In genomic region chr1:110443393-110443918, GRCh38 we compare ENCODE assay signal across 17 cellular contexts. TPM values are rescaled to one million over a fixed set of nuclear protein-coding genes. Genes with fewer than 3 reads are reported as not detected.
DNase-seq lines count a peak whose midpoint lies in the region; ATAC-seq and TF ChIP-seq lines count a peak whose summit lies in the region.
"Had no signal": no experiment of that assay in that cellular context is flagged by ENCODE, and none has a peak within 500 bp of the region (broad histone marks: within the 10 kb centered on the region; RNA-seq: fewer than 3 reads in every experiment).

No MANE protein-coding gene starts in this region.

- H2BK120ac ChIP-seq in mesendoderm (ENCODE audit: low read depth, low read length): no peak overlapping the region

- H3K9ac ChIP-seq in mesendoderm (ENCODE audit: low read length): no peak overlapping the region
- H3K9ac ChIP-seq: BLaER1 treated with 17β-estradiol and CSF1 and Interleukin-3, amounts not matched to agents 10 nM and 100 nM had no signal

- H4K8ac ChIP-seq in mesendoderm (ENCODE audit: low read depth, low read length): no peak overlapping the region

- no CpG with 5 or more reads among the region's 10 CpGs for WGBS in mesendoderm (ENCODE audit: extremely low coverage, insufficient coverage, low lambda C conversion rate)

- H3K27ac ChIP-seq in mesendoderm (ENCODE audit: low read depth, low read length): no peak overlapping the region
- H3K27ac ChIP-seq: 22Rv1; BLaER1 treated with 17β-estradiol and CSF1 and Interleukin-3, amounts not matched to agents 10 nM and 100 nM had no signal

- H3K79me2 ChIP-seq in mesendoderm (ENCODE audit: control insufficient read depth, insufficient read depth, low read length): no peaks in the 10 kb centered on the region

- H2BK5ac ChIP-seq in mesendoderm (ENCODE audit: low read length): no peak overlapping the region

- H3K36me3 ChIP-seq in mesendoderm (ENCODE audit: control insufficient read depth, insufficient read depth, low read length): no peaks in the 10 kb centered on the region
- H3K36me3 ChIP-seq: BLaER1 treated with 17β-estradiol and CSF1 and Interleukin-3, amounts not matched to agents 10 nM and 100 nM had no signal

- no peak overlapping the region for H3K56ac ChIP-seq in mesendoderm (ENCODE audit: low read length)

- H3K27ac Mint-ChIP-seq in activated naive CD8-positive, alpha-beta T cell treated with anti-CD3 and anti-CD28 coated beads, Interleukin-2, amount 50 U/mL, for 24 hours: peak overlapping the region; percentile 50
- no peak overlapping the region for H3K27ac Mint-ChIP-seq in activated naive CD8-positive, alpha-beta T cell treated with anti-CD3 and anti-CD28 coated beads for 36 hours

- no peak overlapping the region for H3K4me3 Mint-ChIP-seq in activated naive CD8-positive, alpha-beta T cell treated with anti-CD3 and anti-CD28 coated beads, Interleukin-2, amount 50 U/mL, for 24 hours
- no peak overlapping the region for H3K4me3 Mint-ChIP-seq in activated naive CD8-positive, alpha-beta T cell treated with anti-CD3 and anti-CD28 coated beads for 36 hours
- H3K4me3 Mint-ChIP-seq: CD4-positive, CD25-positive, alpha-beta regulatory T cell had no signal

- H3K36me3 Mint-ChIP-seq in activated naive CD8-positive, alpha-beta T cell treated with anti-CD3 and anti-CD28 coated beads, Interleukin-2, amount 50 U/mL, for 24 hours (ENCODE audit: low read depth): no peaks in the 10 kb centered on the region
- H3K36me3 Mint-ChIP-seq in activated naive CD8-positive, alpha-beta T cell treated with anti-CD3 and anti-CD28 coated beads for 36 hours: no peaks in the 10 kb centered on the region
- H3K36me3 Mint-ChIP-seq: CD4-positive, CD25-positive, alpha-beta regulatory T cell had no signal

- no peak overlapping the region for H2AK5ac ChIP-seq in mesendoderm (ENCODE audit: low read length)

- H3K4ac ChIP-seq in mesendoderm (ENCODE audit: low read depth, low read length): no peak overlapping the region

- H3K4me1 ChIP-seq in mesendoderm (ENCODE audit: control insufficient read depth, low read depth, low read length): peaks cover 7% of the 10 kb centered on the region
- H3K4me1 ChIP-seq: BLaER1 treated with 17β-estradiol and CSF1 and Interleukin-3, amounts not matched to agents 10 nM and 100 nM had no signal

- no peak overlapping the region for H3K4me2 ChIP-seq in mesendoderm (ENCODE audit: low read length)
- H3K4me2 ChIP-seq: BLaER1 treated with 17β-estradiol and CSF1 and Interleukin-3, amounts not matched to agents 10 nM and 100 nM had no signal

- DNase-seq in activated naive CD8-positive, alpha-beta T cell treated with anti-CD3 and anti-CD28 coated beads, Interleukin-2, amount 50 U/mL, for 24 hours: no peak
- DNase-seq in activated naive CD8-positive, alpha-beta T cell treated with anti-CD3 and anti-CD28 coated beads for 36 hours: no peak
- DNase-seq in fibroblast of pulmonary artery (ENCODE audit: low read depth) (peak; percentile 16), mesenteric fat pad (ENCODE audit: low spot score) (peak; percentile 72), amygdala (lab: John Stamatoyannopoulos, UW) (no peak), mesendoderm (no peak), NCI-H128 (lab: John Stamatoyannopoulos, UW; ENCODE audit: unreplicated experiment) (no peak)
- DNase-seq in stimulated activated CD4-positive, alpha-beta T cell treated with anti-CD3 and anti-CD28 coated beads, Interleukin-2, amount 100 ng/mL, for 24 hours: no peak
- DNase-seq: CD4-positive, CD25-positive, alpha-beta regulatory T cell; DMS53; GF-D8 had no signal

- H3K27me3 ChIP-seq in mesendoderm (ENCODE audit: insufficient read depth, low read length, poor library complexity): no peaks in the 10 kb centered on the region
- H3K27me3 ChIP-seq: BLaER1 treated with 17β-estradiol and CSF1 and Interleukin-3, amounts not matched to agents 10 nM and 100 nM had no signal

- no peak overlapping the region for H3K23ac ChIP-seq in mesendoderm (ENCODE audit: low read length)

- H3K27me3 Mint-ChIP-seq in activated naive CD8-positive, alpha-beta T cell treated with anti-CD3 and anti-CD28 coated beads, Interleukin-2, amount 50 U/mL, for 24 hours: peaks cover 2% of the 10 kb centered on the region
- no peaks in the 10 kb centered on the region for H3K27me3 Mint-ChIP-seq in activated naive CD8-positive, alpha-beta T cell treated with anti-CD3 and anti-CD28 coated beads for 36 hours

- no peaks in the 10 kb centered on the region for H3K4me1 Mint-ChIP-seq in activated naive CD8-positive, alpha-beta T cell treated with anti-CD3 and anti-CD28 coated beads, Interleukin-2, amount 50 U/mL, for 24 hours
- peaks cover 1% of the 10 kb centered on the region for H3K4me1 Mint-ChIP-seq in activated naive CD8-positive, alpha-beta T cell treated with anti-CD3 and anti-CD28 coated beads for 36 hours
- H3K4me1 Mint-ChIP-seq: CD4-positive, CD25-positive, alpha-beta regulatory T cell had no signal

- no peak overlapping the region for H4K5ac ChIP-seq in mesendoderm (ENCODE audit: low read length)

- no peak for ATAC-seq in activated naive CD8-positive, alpha-beta T cell treated with anti-CD3 and anti-CD28 coated beads, Interleukin-2, amount 50 U/mL, for 24 hours
- ATAC-seq: HCT116 had no signal

- no peak overlapping the region for H2BK15ac ChIP-seq in mesendoderm (replicated peaks; ENCODE audit: low read depth)

- no peak overlapping the region for H3K18ac ChIP-seq in mesendoderm (ENCODE audit: low read length)

- no peak for TF ChIP-seq CTCF in fibroblast of pulmonary artery (IDR thresholded peaks at IDR 0.05; ENCODE audit: low read length, missing control alignments)

- H3K4me3 ChIP-seq in fibroblast of pulmonary artery (replicated peaks; ENCODE audit: low read depth, low read length) (no peak overlapping the region), mesendoderm (ENCODE audit: low read length) (no peak overlapping the region)
- H3K4me3 ChIP-seq: BLaER1 treated with 17β-estradiol and CSF1 and Interleukin-3, amounts not matched to agents 10 nM and 100 nM had no signal

- H3K9me3 Mint-ChIP-seq in activated naive CD8-positive, alpha-beta T cell treated with anti-CD3 and anti-CD28 coated beads, Interleukin-2, amount 50 U/mL, for 24 hours: no peaks in the 10 kb centered on the region
- no peaks in the 10 kb centered on the region for H3K9me3 Mint-ChIP-seq in activated naive CD8-positive, alpha-beta T cell treated with anti-CD3 and anti-CD28 coated beads for 36 hours
- H3K9me3 Mint-ChIP-seq: CD4-positive, CD25-positive, alpha-beta regulatory T cell had no signal

- no peaks in the 10 kb centered on the region for H3K79me1 ChIP-seq in mesendoderm (ENCODE audit: low read length)

RNA-seq across cellular contexts. Expression of gene PROK1, which starts 7.5 kb away (rescaled TPM):
- not detected for total RNA-seq in activated naive CD8-positive, alpha-beta T cell treated with anti-CD3 and anti-CD28 coated beads for 36 hours
- 1.3 TPM for total RNA-seq in mesenteric fat pad
- polyA plus RNA-seq in mesendoderm (2013, experiment 1 of 2): 1.0 TPM
- 0.95 TPM for polyA plus RNA-seq in mesendoderm (2013, experiment 2 of 2)
- total RNA-seq: A673; CD4-positive, CD25-positive, alpha-beta regulatory T cell; H4; HT-29 had no signal
- polyA plus RNA-seq: CD4-positive, CD25-positive, alpha-beta regulatory T cell had no signal

RNA-seq across cellular contexts. Expression of gene LAMTOR5, which starts 36.0 kb away (rescaled TPM):
- total RNA-seq in activated naive CD8-positive, alpha-beta T cell treated with anti-CD3 and anti-CD28 coated beads for 36 hours: 100 to 1,000 TPM; 170 to 173 TPM
- 134 TPM for total RNA-seq in mesenteric fat pad
- 171 TPM for polyA plus RNA-seq in mesendoderm (2013, experiment 1 of 2)
- polyA plus RNA-seq in mesendoderm (2013, experiment 2 of 2): 171 TPM

RNA-seq across cellular contexts. Expression of gene SLC16A4, which starts 52.6 kb away (rescaled TPM):
- under 1 TPM; 0.20 to 0.21 TPM for total RNA-seq in activated naive CD8-positive, alpha-beta T cell treated with anti-CD3 and anti-CD28 coated beads for 36 hours
- total RNA-seq in mesenteric fat pad: 7.2 TPM
- 0.28 TPM for polyA plus RNA-seq in mesendoderm (2013, experiment 1 of 2)
- polyA plus RNA-seq in mesendoderm (2013, experiment 2 of 2): 0.29 TPM
- total RNA-seq: CD4-positive, CD25-positive, alpha-beta regulatory T cell had no signal

Comparison
In these comparisons a context has a peak if more than half of its experiments do, and no peak if none do; other contexts are left out.
1. DNase-seq: peak in fibroblast of pulmonary artery (single experiment) and mesenteric fat pad (single experiment); none in activated naive CD8-positive, alpha-beta T cell treated with anti-CD3 and anti-CD28 coated beads, Interleukin-2, amount 50 U/mL, for 24 hours (single experiment), activated naive CD8-positive, alpha-beta T cell treated with anti-CD3 and anti-CD28 coated beads for 36 hours (single experiment), amygdala (0 of 56), mesendoderm (single experiment), stimulated activated CD4-positive, alpha-beta T cell treated with anti-CD3 and anti-CD28 coated beads, Interleukin-2, amount 100 ng/mL, for 24 hours (0 of 2) and NCI-H128 (single experiment).